Comparison of ENCODE assay signal across 20 cellular contexts in the genomic region with DNA sequence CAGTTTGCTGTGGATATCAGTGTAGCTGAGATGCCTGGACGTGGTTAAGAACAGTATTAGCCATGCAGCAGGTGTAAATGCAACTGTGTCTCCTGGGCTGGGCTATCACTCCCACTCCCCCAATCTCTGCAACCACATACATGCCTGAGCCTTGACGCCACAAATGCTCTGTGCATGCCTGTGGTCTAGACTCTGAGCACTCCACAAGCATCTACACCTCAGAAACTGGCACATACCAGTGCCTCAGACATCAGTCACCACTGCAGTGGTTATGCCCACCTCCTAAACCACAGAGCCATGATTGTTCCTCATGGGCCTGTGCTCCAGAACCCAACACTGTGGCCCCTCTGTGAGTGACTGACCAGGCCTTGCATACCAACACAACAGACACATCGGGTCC.
A peak's percentile ranks its signal among the peaks of the same experiment; 100 is the strongest.
DNase-seq lines count a peak whose midpoint lies in the region; TF ChIP-seq lines count a peak whose summit lies in the region.
"Had no signal": no experiment of that assay in that cellular context is flagged by ENCODE, and none has a peak within 500 bp of the region (broad histone marks: within the 10 kb centered on the region; RNA-seq: fewer than 3 reads in every experiment).

No MANE protein-coding gene starts in this region.

- no peaks in the 10 kb centered on the region for H3F3A ChIP-seq in smooth muscle cell (ENCODE audit: low read depth)

- no peak overlapping the region for H3K4me3 ChIP-seq in MG63
- H3K4me3 ChIP-seq in smooth muscle cell, result no peak overlapping the region
- H3K4me3 ChIP-seq in thyroid gland (replicated peaks in 1 of 3), result no peak overlapping the region
- H3K4me3 ChIP-seq: cardiac muscle cell, neural progenitor cell, prostate gland, testis had no signal

- H3K9me3 ChIP-seq in MG63, result no peaks in the 10 kb centered on the region
- H3K9me3 ChIP-seq in smooth muscle cell (replicated peaks; ENCODE audit: low read depth), result no peaks in the 10 kb centered on the region
- no peaks in the 10 kb centered on the region for H3K9me3 ChIP-seq in thyroid gland
- H3K9me3 ChIP-seq: prostate gland, testis had no signal

- no peak overlapping the region for H3K4me2 ChIP-seq in smooth muscle cell
- H3K4me2 ChIP-seq: neural progenitor cell had no signal

- CTCF ChIA-PET in RWPE1 (lab: Yijun Ruan, JAX), result no interaction called here

- DNase-seq in A172 (ENCODE audit: low spot score) (peak; percentile 48), MG63 (peak; percentile 4), amniotic epithelial cell (ENCODE audit: low read depth) (peak; percentile 79), kidney tubule cell (ENCODE audit: low spot score) (peak; percentile 74), smooth muscle cell (lab: John Stamatoyannopoulos, UW; ENCODE audit: unreplicated experiment) (no peak), thyroid gland (no peak), RWPE1 (ENCODE audit: low spot score) (no peak)
- DNase-seq in activated CD8-positive, alpha-beta memory T cell treated with anti-CD3 and anti-CD28 coated beads, Interleukin-2, amount 50 U/mL, for 4 hours, result no peak
- DNase-seq: 8988T; activated CD4-positive, alpha-beta memory T cell treated with anti-CD3 and anti-CD28 coated beads for 36 hours; activated CD4-positive, CD25-positive, alpha-beta regulatory T cell; activated effector memory CD4-positive, alpha-beta T cell treated with Interleukin-2 at 50 U/mL for 16 hours; NCI-H1436 treated with DMSO at 0.1 percent for 48 hours; NCI-H524; stimulated activated CD4-positive, alpha-beta T cell treated with anti-CD3 and anti-CD28 coated beads, Interleukin-2, amount 100 ng/mL, for 24 hours; stimulated activated naive B cell treated with anti-CD40 and anti-IgM and Interleukin-4, amounts not matched to agents 10 μg/mL and 1 μg/mL and 100 μg/mL, for 72 hours; testis had no signal

- H4K20me1 ChIP-seq in smooth muscle cell (ENCODE audit: low read depth), result no peaks in the 10 kb centered on the region

- no peak overlapping the region for H2AFZ ChIP-seq in smooth muscle cell (ENCODE audit: low read depth)
- H2AFZ ChIP-seq: neural progenitor cell had no signal

- H3K27me3 ChIP-seq in MG63 (no peaks in the 10 kb centered on the region), smooth muscle cell (ENCODE audit: low read depth) (no peaks in the 10 kb centered on the region), thyroid gland (no peaks in the 10 kb centered on the region)
- H3K27me3 ChIP-seq: cardiac muscle cell, neural progenitor cell, testis had no signal

- H3K79me2 ChIP-seq in smooth muscle cell (ENCODE audit: low read depth), result no peaks in the 10 kb centered on the region

- no peak overlapping the region for H3K9ac ChIP-seq in smooth muscle cell (ENCODE audit: low read depth)
- H3K9ac ChIP-seq: neural progenitor cell had no signal

- TF ChIP-seq CTCF in smooth muscle cell (IDR thresholded peaks at IDR 0.05; ENCODE audit: borderline replicate concordance, insufficient read depth, poor library complexity, severe bottlenecking) (no peak), thyroid gland (IDR thresholded peaks at IDR 0.05) (no peak), RWPE1 (conservative IDR thresholded peaks at IDR 0.05; ENCODE audit: low read depth) (no peak)

- TF ChIP-seq POLR2A in thyroid gland (IDR thresholded peaks at IDR 0.05), result no peak

- H3K36me3 ChIP-seq in MG63 (no peaks in the 10 kb centered on the region), smooth muscle cell (ENCODE audit: low read depth) (no peaks in the 10 kb centered on the region), thyroid gland (no peaks in the 10 kb centered on the region)
- H3K36me3 ChIP-seq: cardiac muscle cell, neural progenitor cell, prostate gland had no signal

- intact Hi-C loops in thyroid gland (cut with DNase I), result no loop called here

- POLR2A ChIA-PET in RWPE1 (lab: Yijun Ruan, JAX; ENCODE audit: low non-redundant PET), result no interaction called here

- no peaks in the 10 kb centered on the region for H3K4me1 ChIP-seq in smooth muscle cell (ENCODE audit: low read depth)
- no peaks in the 10 kb centered on the region for H3K4me1 ChIP-seq in thyroid gland
- H3K4me1 ChIP-seq: neural progenitor cell, prostate gland, testis had no signal

- WGBS in smooth muscle cell (ENCODE audit: low lambda C conversion rate), result 46% methylated on average over 3 of the region's 3 CpGs
- WGBS in thyroid gland, 2 donors, result 72% methylated on average over 3 of the region's 3 CpGs

- no peak overlapping the region for H3K27ac ChIP-seq in smooth muscle cell (ENCODE audit: low read depth)
- H3K27ac ChIP-seq in thyroid gland, result no peak overlapping the region
- H3K27ac ChIP-seq in RWPE1, result no peak overlapping the region
- H3K27ac ChIP-seq: cardiac muscle cell, neural progenitor cell, prostate gland, testis had no signal

Comparison
In these comparisons a context has a peak if more than half of its experiments do, and no peak if none do; other contexts are left out.
1. DNase-seq: peak in A172 (single experiment), MG63 (single experiment), amniotic epithelial cell (single experiment) and kidney tubule cell (single experiment); none in smooth muscle cell (single experiment), activated CD8-positive, alpha-beta memory T cell treated with anti-CD3 and anti-CD28 coated beads, Interleukin-2, amount 50 U/mL, for 4 hours (single experiment), thyroid gland (0 of 2) and RWPE1 (single experiment).